18 cellular contexts compared by ENCODE assay signal in the genomic region with DNA sequence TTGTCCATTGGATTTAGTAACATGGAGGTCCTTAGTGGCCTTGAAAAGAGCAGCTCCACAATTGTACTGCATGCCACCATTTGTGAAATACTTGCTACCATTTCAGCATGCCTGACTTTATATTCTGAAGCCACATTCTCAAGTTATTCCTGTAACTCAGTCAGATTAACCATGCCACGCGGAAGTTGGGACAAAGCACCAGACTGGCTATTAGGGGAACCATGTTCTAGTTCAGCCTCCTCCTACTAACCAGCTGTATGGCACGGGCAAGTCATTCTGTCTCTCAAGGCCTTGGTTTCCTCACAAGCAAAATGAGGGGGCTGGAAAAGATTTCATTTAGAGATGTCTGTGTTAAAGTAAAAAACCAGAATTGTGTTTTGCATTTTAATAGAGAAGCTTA.
"Had no signal": no experiment of that assay in that cellular context is flagged by ENCODE, and none has a peak within 500 bp of the region (broad histone marks: within the 10 kb centered on the region; RNA-seq: fewer than 3 reads in every experiment).

No MANE protein-coding gene starts in this region.

- H3K27me3 Mint-ChIP-seq: stimulated activated naive B cell treated with anti-CD40 and anti-IgM and Interleukin-4, amounts not matched to agents 10 μg/mL and 1 μg/mL and 100 μg/mL, for 72 hours had no signal

- ATAC-seq: left colon; left ventricle myocardium superior; sciatic nerve; stimulated activated naive B cell treated with anti-CD40 and anti-IgM and Interleukin-4, amounts not matched to agents 10 μg/mL and 1 μg/mL and 100 μg/mL, for 72 hours had no signal

- H3K36me3 Mint-ChIP-seq: stimulated activated naive B cell treated with anti-CD40 and anti-IgM and Interleukin-4, amounts not matched to agents 10 μg/mL and 1 μg/mL and 100 μg/mL, for 72 hours had no signal

- H3K4me3 Mint-ChIP-seq: nephron; stimulated activated naive B cell treated with anti-CD40 and anti-IgM and Interleukin-4, amounts not matched to agents 10 μg/mL and 1 μg/mL and 100 μg/mL, for 72 hours had no signal

- H3K9me3 Mint-ChIP-seq: nephron; stimulated activated naive B cell treated with anti-CD40 and anti-IgM and Interleukin-4, amounts not matched to agents 10 μg/mL and 1 μg/mL and 100 μg/mL, for 72 hours had no signal

- H3K4me1 Mint-ChIP-seq: nephron; stimulated activated naive B cell treated with anti-CD40 and anti-IgM and Interleukin-4, amounts not matched to agents 10 μg/mL and 1 μg/mL and 100 μg/mL, for 72 hours had no signal

- H3K4me3 ChIP-seq: coronary artery, dorsolateral prefrontal cortex, esophagus muscularis mucosa, skin epidermis, stomach had no signal

- H3K9me3 ChIP-seq: esophagus muscularis mucosa, stomach had no signal

- H3K27ac Mint-ChIP-seq: nephron; stimulated activated naive B cell treated with anti-CD40 and anti-IgM and Interleukin-4, amounts not matched to agents 10 μg/mL and 1 μg/mL and 100 μg/mL, for 72 hours had no signal

- H3K4me1 ChIP-seq: esophagus muscularis mucosa, stomach had no signal

- FAIRE-seq: endometrium had no signal

- H3K27ac ChIP-seq: coronary artery, epithelial cell of prostate, esophagus muscularis mucosa, skin epidermis, stomach had no signal

- H3K36me3 ChIP-seq: esophagus muscularis mucosa, stomach had no signal

- H3K27me3 ChIP-seq: dorsolateral prefrontal cortex, esophagus muscularis mucosa, stomach had no signal

- DNase-seq: central memory CD4-positive, alpha-beta T cell; effector memory CD4-positive, alpha-beta T cell; foreskin fibroblast; left colon; left ventricle myocardium superior; stimulated activated CD4-positive, alpha-beta T cell treated with anti-CD3 and anti-CD28 coated beads, Interleukin-2, amount 100 ng/mL, for 24 hours; stimulated activated CD4-positive, alpha-beta T cell treated with anti-CD3 and anti-CD28 coated beads, Interleukin-4, amount 100 ng/mL, for 4 hours; stimulated activated naive B cell treated with anti-CD40 and anti-IgM and Interleukin-4, amounts not matched to agents 10 μg/mL and 1 μg/mL and 100 μg/mL, for 72 hours; stomach; substantia nigra had no signal
